In the genomic region with DNA sequence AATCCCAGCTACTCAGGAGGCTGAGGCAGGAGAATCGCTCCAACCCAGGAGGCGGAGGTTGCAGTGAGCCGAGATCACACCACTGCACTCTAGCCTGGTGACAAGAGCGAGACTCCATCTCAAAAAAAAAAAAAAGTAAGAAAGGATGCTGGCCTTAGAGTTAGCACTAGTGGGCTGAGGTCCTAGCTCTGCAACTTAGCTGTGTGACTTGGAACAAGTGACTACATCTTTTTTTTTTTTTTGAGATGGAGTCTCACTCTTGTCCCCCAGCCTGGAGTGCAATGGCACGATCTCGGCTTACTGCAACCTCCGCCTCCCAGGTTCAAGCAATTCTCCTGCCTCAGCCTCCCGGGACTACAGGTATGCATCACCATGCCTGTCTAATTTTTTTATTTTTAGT, we compare ENCODE assay signal across 2 cellular contexts. TPM values are rescaled to one million over a fixed set of nuclear protein-coding genes. Genes with fewer than 3 reads are reported as not detected.
"Had no signal": no experiment of that assay in that cellular context is flagged by ENCODE, and none has a peak within 500 bp of the region (broad histone marks: within the 10 kb centered on the region; RNA-seq: fewer than 3 reads in every experiment).

No MANE protein-coding gene starts in this region.

RNA-seq across cellular contexts. Expression of a gene that starts 26.7 kb away (rescaled TPM):
- total RNA-seq: GM12878 had no signal

RNA-seq across cellular contexts. Expression of a gene that starts 33.5 kb away (rescaled TPM):
- total RNA-seq: G401, GM12878 had no signal
